Comparison of ENCODE assay signal across 29 cellular contexts in the genomic region with DNA sequence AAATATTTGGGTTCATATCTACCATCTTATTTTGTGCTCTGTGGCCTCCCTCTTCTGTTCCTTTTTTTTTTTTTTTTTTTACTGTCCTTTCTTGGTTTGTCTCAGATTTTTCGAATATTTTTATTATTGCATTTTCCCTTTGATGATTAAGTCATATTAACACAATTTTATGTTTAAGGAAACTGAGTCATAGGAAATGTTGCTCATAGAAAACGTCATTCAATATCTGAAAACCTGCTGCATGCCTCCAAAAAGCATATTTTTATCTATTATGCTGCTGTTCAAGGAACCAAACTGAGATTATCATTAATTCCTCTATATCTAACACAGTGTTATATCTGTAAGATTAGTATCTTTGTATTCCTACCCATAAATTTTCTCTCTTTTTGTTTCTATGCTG.
"Had no signal": no experiment of that assay in that cellular context is flagged by ENCODE, and none has a peak within 500 bp of the region (broad histone marks: within the 10 kb centered on the region; RNA-seq: fewer than 3 reads in every experiment).

No MANE protein-coding gene starts in this region.

- H3K27ac ChIP-seq: ascending aorta, WERI-Rb-1 had no signal

- H3K9me3 ChIP-seq: ascending aorta had no signal

- DNase-seq: activated CD4-positive, alpha-beta memory T cell treated with anti-CD3 and anti-CD28 coated beads, Interleukin-2, amount 10 ng/mL, durations not matched to agents 7 days and 5 days; activated CD4-positive, alpha-beta T cell treated with anti-CD3 and anti-CD28 coated beads for 1 hour; activated CD4-positive, alpha-beta T cell treated with anti-CD3 and anti-CD28 coated beads for 36 hours; activated CD4-positive, alpha-beta T cell treated with anti-CD3 and anti-CD28 coated beads for 48 hours; activated CD4-positive, alpha-beta T cell treated with anti-CD3 and anti-CD28 coated beads, Interleukin-2, amount 10 ng/mL, durations not matched to agents 7 days and 5 days; activated CD4-positive, alpha-beta T cell treated with anti-CD3 and anti-CD28 coated beads, Interleukin-2, amount 50 U/mL, for 48 hours; activated CD4-positive, CD25-positive, alpha-beta regulatory T cell; activated CD8-positive, alpha-beta memory T cell treated with anti-CD3 and anti-CD28 coated beads for 24 hours; activated CD8-positive, alpha-beta memory T cell treated with anti-CD3 and anti-CD28 coated beads, Interleukin-2, amount 10 ng/mL, durations not matched to agents 7 days and 5 days; activated CD8-positive, alpha-beta memory T cell treated with anti-CD3 and anti-CD28 coated beads, Interleukin-2, amount 50 U/mL, for 48 hours; activated CD8-positive, alpha-beta T cell treated with anti-CD3 and anti-CD28 coated beads, Interleukin-2, amount 10 ng/mL, durations not matched to agents 7 days and 5 days; activated effector memory CD4-positive, alpha-beta T cell treated with Interleukin-2 at 50 U/mL for 16 hours; activated gamma-delta T cell; activated naive CD4-positive, alpha-beta T cell treated with anti-CD3 and anti-CD28 coated beads, Interleukin-2, amount 10 ng/mL, durations not matched to agents 7 days and 5 days; activated naive CD4-positive, alpha-beta T cell treated with Interleukin-2 at 50 U/mL for 16 hours; activated naive CD8-positive, alpha-beta T cell treated with anti-CD3 and anti-CD28 coated beads, Interleukin-2, amount 10 ng/mL, durations not matched to agents 7 days and 5 days; activated naive CD8-positive, alpha-beta T cell treated with anti-CD3 and anti-CD28 coated beads, Interleukin-2, amount 50 U/mL, for 24 hours; activated T-cell treated with anti-CD3 and anti-CD28 coated beads, Interleukin-2, amount 50 U/mL, for 24 hours; activated T-cell treated with anti-CD3 and anti-CD28 coated beads, Interleukin-2, amount 50 U/mL, for 48 hours; amygdala; anterior cingulate cortex; SW 1271; T-helper 1 cell; T-helper 2 cell; T-helper 9 cell; WERI-Rb-1 had no signal

- ATAC-seq: activated CD4-positive, alpha-beta T cell treated with anti-CD3 and anti-CD28 coated beads for 36 hours; activated CD4-positive, CD25-positive, alpha-beta regulatory T cell treated with anti-CD3 and anti-CD28 coated beads, Interleukin-2, amount 50 U/mL, for 24 hours; activated CD8-positive, alpha-beta memory T cell treated with anti-CD3 and anti-CD28 coated beads, Interleukin-2, amount 10 ng/mL, durations not matched to agents 7 days and 5 days; activated CD8-positive, alpha-beta T cell treated with anti-CD3 and anti-CD28 coated beads, Interleukin-2, amount 10 ng/mL, durations not matched to agents 7 days and 5 days; activated naive CD8-positive, alpha-beta T cell treated with anti-CD3 and anti-CD28 coated beads, Interleukin-2, amount 50 U/mL, for 24 hours; WTC11 had no signal

- H3K4me3 ChIP-seq: ascending aorta had no signal

- H3K4me1 ChIP-seq: ascending aorta had no signal

- H3K27me3 ChIP-seq: ascending aorta had no signal

- H3K36me3 ChIP-seq: ascending aorta, WERI-Rb-1 had no signal
